In genomic region chr11:70440206-70440605, GRCh38 we compare ENCODE assay signal across 18 cellular contexts.
"Had no signal": no experiment of that assay in that cellular context is flagged by ENCODE, and none has a peak within 500 bp of the region (broad histone marks: within the 10 kb centered on the region; RNA-seq: fewer than 3 reads in every experiment).

No MANE protein-coding gene starts in this region.

- H3K4me3 ChIP-seq: dorsolateral prefrontal cortex, prostate gland, tibial nerve, uterus had no signal

- H3K27ac ChIP-seq: dorsolateral prefrontal cortex, foreskin keratinocyte, prostate gland, tibial nerve, uterus had no signal

- H3K4me1 ChIP-seq: foreskin keratinocyte, uterus had no signal

- ATAC-seq: activated CD8-positive, alpha-beta memory T cell treated with anti-CD3 and anti-CD28 coated beads, Interleukin-2, amount 10 ng/mL, durations not matched to agents 7 days and 5 days; activated T-helper 17 cell treated with anti-CD3 and anti-CD28 coated beads, Interleukin-2, amount 50 U/mL, for 72 hours; foreskin keratinocyte; right cardiac atrium had no signal

- DNase-seq: activated CD4-positive, alpha-beta memory T cell treated with anti-CD3 and anti-CD28 coated beads, Interleukin-2, amount 10 ng/mL, durations not matched to agents 7 days and 5 days; activated CD4-positive, alpha-beta T cell treated with anti-CD3 and anti-CD28 coated beads for 48 hours; activated CD4-positive, CD25-positive, alpha-beta regulatory T cell; activated CD8-positive, alpha-beta memory T cell treated with anti-CD3 and anti-CD28 coated beads, Interleukin-2, amount 10 ng/mL, durations not matched to agents 7 days and 5 days; activated naive CD4-positive, alpha-beta T cell treated with Interleukin-2 at 50 U/mL for 16 hours; activated naive CD8-positive, alpha-beta T cell treated with anti-CD3 and anti-CD28 coated beads, Interleukin-2, amount 10 ng/mL, durations not matched to agents 7 days and 5 days; amygdala; caudate nucleus; dorsolateral prefrontal cortex; foreskin keratinocyte; hippocampal formation; mammary epithelial cell; right cardiac atrium; uterus had no signal

- H3K4me1 Mint-ChIP-seq: activated CD4-positive, alpha-beta memory T cell treated with anti-CD3 and anti-CD28 coated beads, Interleukin-2, amount 10 ng/mL, durations not matched to agents 7 days and 5 days; activated CD8-positive, alpha-beta memory T cell treated with anti-CD3 and anti-CD28 coated beads, Interleukin-2, amount 10 ng/mL, durations not matched to agents 7 days and 5 days; activated naive CD8-positive, alpha-beta T cell treated with anti-CD3 and anti-CD28 coated beads, Interleukin-2, amount 10 ng/mL, durations not matched to agents 7 days and 5 days; activated T-helper 17 cell treated with anti-CD3 and anti-CD28 coated beads, Interleukin-2, amount 50 U/mL, for 72 hours had no signal

- H3K27ac Mint-ChIP-seq: activated CD4-positive, alpha-beta memory T cell treated with anti-CD3 and anti-CD28 coated beads, Interleukin-2, amount 10 ng/mL, durations not matched to agents 7 days and 5 days; activated CD8-positive, alpha-beta memory T cell treated with anti-CD3 and anti-CD28 coated beads, Interleukin-2, amount 10 ng/mL, durations not matched to agents 7 days and 5 days; activated naive CD8-positive, alpha-beta T cell treated with anti-CD3 and anti-CD28 coated beads, Interleukin-2, amount 10 ng/mL, durations not matched to agents 7 days and 5 days; activated T-helper 17 cell treated with anti-CD3 and anti-CD28 coated beads, Interleukin-2, amount 50 U/mL, for 72 hours; stimulated activated naive CD8-positive, alpha-beta T cell treated with anti-CD3 and anti-CD28 coated beads, Interleukin-15, Interleukin-2, amounts not matched to agents 100 ng/mL and 50 ng/mL, for 24 hours had no signal

- H3K36me3 ChIP-seq: uterus had no signal

- H3K9me3 Mint-ChIP-seq: activated CD4-positive, alpha-beta memory T cell treated with anti-CD3 and anti-CD28 coated beads, Interleukin-2, amount 10 ng/mL, durations not matched to agents 7 days and 5 days; activated naive CD8-positive, alpha-beta T cell treated with anti-CD3 and anti-CD28 coated beads, Interleukin-2, amount 10 ng/mL, durations not matched to agents 7 days and 5 days; activated T-helper 17 cell treated with anti-CD3 and anti-CD28 coated beads, Interleukin-2, amount 50 U/mL, for 72 hours; stimulated activated naive CD8-positive, alpha-beta T cell treated with anti-CD3 and anti-CD28 coated beads, Interleukin-15, Interleukin-2, amounts not matched to agents 100 ng/mL and 50 ng/mL, for 24 hours had no signal

- H3K36me3 Mint-ChIP-seq: activated CD8-positive, alpha-beta memory T cell treated with anti-CD3 and anti-CD28 coated beads, Interleukin-2, amount 10 ng/mL, durations not matched to agents 7 days and 5 days; activated naive CD8-positive, alpha-beta T cell treated with anti-CD3 and anti-CD28 coated beads, Interleukin-2, amount 10 ng/mL, durations not matched to agents 7 days and 5 days had no signal

- H3K27me3 ChIP-seq: dorsolateral prefrontal cortex, foreskin keratinocyte, tibial nerve, uterus had no signal

- H3K9me3 ChIP-seq: prostate gland, tibial nerve, uterus had no signal

- H3K4me3 Mint-ChIP-seq: activated CD4-positive, alpha-beta memory T cell treated with anti-CD3 and anti-CD28 coated beads, Interleukin-2, amount 10 ng/mL, durations not matched to agents 7 days and 5 days; activated CD8-positive, alpha-beta memory T cell treated with anti-CD3 and anti-CD28 coated beads, Interleukin-2, amount 10 ng/mL, durations not matched to agents 7 days and 5 days; activated naive CD8-positive, alpha-beta T cell treated with anti-CD3 and anti-CD28 coated beads, Interleukin-2, amount 10 ng/mL, durations not matched to agents 7 days and 5 days; activated T-helper 17 cell treated with anti-CD3 and anti-CD28 coated beads, Interleukin-2, amount 50 U/mL, for 72 hours; stimulated activated naive CD8-positive, alpha-beta T cell treated with anti-CD3 and anti-CD28 coated beads, Interleukin-15, Interleukin-2, amounts not matched to agents 100 ng/mL and 50 ng/mL, for 24 hours had no signal
